ENCODE assay signal across 19 cellular contexts in genomic region chr10:14712991-14713422, GRCh38.
A peak's percentile ranks its signal among the peaks of the same experiment; 100 is the strongest.
DNase-seq lines count a peak whose midpoint lies in the region; ATAC-seq and TF ChIP-seq lines count a peak whose summit lies in the region.
"Had no signal": no experiment of that assay in that cellular context is flagged by ENCODE, and none has a peak within 500 bp of the region (broad histone marks: within the 10 kb centered on the region; RNA-seq: fewer than 3 reads in every experiment).

No MANE protein-coding gene starts in this region.

- no peak overlapping the region for H3K4me3 Mint-ChIP-seq in WTC11
- H3K4me3 Mint-ChIP-seq: activated naive CD8-positive, alpha-beta T cell; CD14-positive monocyte; nephron progenitor cell; stimulated activated naive CD8-positive, alpha-beta T cell treated with anti-CD3 and anti-CD28 coated beads, Interleukin-15, Interleukin-2, amounts not matched to agents 100 ng/mL and 50 ng/mL, for 24 hours had no signal

- no peaks in the 10 kb centered on the region for H3K27me3 ChIP-seq in stomach

- DNase-seq in NCI-H748 (lab: John Stamatoyannopoulos, UW; ENCODE audit: unreplicated experiment) (peak; percentile 18), NCI-H748 treated with DMSO at 0.1 percent for 48 hours (lab: John Stamatoyannopoulos, UW) (no peak), SK-N-DZ (ENCODE audit: low spot score) (peak; percentile 90), fibroblast of pulmonary artery (ENCODE audit: low read depth) (peak; percentile 59), stomach (no peak), WTC11 (ENCODE audit: low spot score) (no peak), lower leg skin (ENCODE audit: low spot score in 2 of 2) (no peak)
- DNase-seq: 8988T; activated CD4-positive, alpha-beta T cell treated with anti-CD3 and anti-CD28 coated beads, Interleukin-2, amount 50 U/mL, for 1 hour; DND-41; Kasumi-1; mesenchymal stem cell; NCI-H1417 treated with DMSO at 0.1 percent for 48 hours; NCI-H446 treated with DMSO at 0.1 percent for 48 hours; nephron progenitor cell had no signal

- intact Hi-C loops in stomach (cut with DNase I; ENCODE audit: low total_unique reads) (no loop called here), lower leg skin (cut with DNase I; ENCODE audit: low total_unique reads) (no loop called here)

- CTCF ChIA-PET in WTC11 (lab: Charles Lee): no interaction called here

- peaks cover 3% of the 10 kb centered on the region; the same call in 1 of the 2 replicates for H3K36me3 Mint-ChIP-seq in WTC11
- H3K36me3 Mint-ChIP-seq: activated naive CD8-positive, alpha-beta T cell; CD14-positive monocyte had no signal

- 28 to 62% (median 47%) methylated on average over 5 of the region's 5 CpGs for WGBS in stomach, 5 donors
- WGBS in lower leg skin, 2 donors: 88 to 89% methylated on average over 5 of the region's 5 CpGs

- H3K4me1 Mint-ChIP-seq in WTC11: peaks cover 12% of the 10 kb centered on the region
- H3K4me1 Mint-ChIP-seq: CD14-positive monocyte, nephron progenitor cell had no signal

- TF ChIP-seq CTCF in fibroblast of pulmonary artery (IDR thresholded peaks at IDR 0.05; ENCODE audit: low read length, missing control alignments): no peak
- TF ChIP-seq CTCF in stomach (IDR thresholded peaks at IDR 0.05): no peak
- no peak for TF ChIP-seq CTCF in WTC11 (IDR thresholded peaks at IDR 0.05)
- TF ChIP-seq CTCF in lower leg skin (IDR thresholded peaks at IDR 0.05): no peak

- ATAC-seq in WTC11 (no peak), HG03097 (IDR thresholded peaks at IDR 0.05; ENCODE audit: low FRiP score, unreplicated experiment) (no peak)

- TF ChIP-seq POLR2A in stomach (IDR thresholded peaks at IDR 0.05) (no peak), lower leg skin (IDR thresholded peaks at IDR 0.05) (no peak)

- no peak for TF ChIP-seq EP300 in stomach (IDR thresholded peaks at IDR 0.05)

- peaks cover 19% of the 10 kb centered on the region for H3K9me3 Mint-ChIP-seq in WTC11
- H3K9me3 Mint-ChIP-seq: nephron progenitor cell had no signal

- H3K4me3 ChIP-seq in fibroblast of pulmonary artery (replicated peaks; ENCODE audit: low read depth, low read length) (no peak overlapping the region), stomach (no peak overlapping the region), lower leg skin (ENCODE audit: low read depth, poor library complexity, severe bottlenecking) (no peak overlapping the region)

- peaks cover 0 to 9% (median 6%) of the 10 kb centered on the region in 4 donors for H3K4me1 ChIP-seq in stomach

- H3K27ac Mint-ChIP-seq in WTC11: no peak overlapping the region
- H3K27ac Mint-ChIP-seq: activated naive CD8-positive, alpha-beta T cell; nephron progenitor cell; stimulated activated naive CD8-positive, alpha-beta T cell treated with anti-CD3 and anti-CD28 coated beads, Interleukin-15, Interleukin-2, amounts not matched to agents 100 ng/mL and 50 ng/mL, for 24 hours had no signal

- H3K27me3 Mint-ChIP-seq in WTC11 (ENCODE audit: low read depth): peaks cover 5% of the 10 kb centered on the region
- H3K27me3 Mint-ChIP-seq: activated naive CD8-positive, alpha-beta T cell; stimulated activated naive CD8-positive, alpha-beta T cell treated with anti-CD3 and anti-CD28 coated beads, Interleukin-15, Interleukin-2, amounts not matched to agents 100 ng/mL and 50 ng/mL, for 24 hours had no signal

- H3K36me3 ChIP-seq in stomach: no peaks in the 10 kb centered on the region

- POLR2A ChIA-PET in WTC11 (lab: Charles Lee): no interaction called here

- H3K27ac ChIP-seq in stomach: peak overlapping the region in 4 of 5 donors; percentile 18 to 71 (median 56)

- H3K9me3 ChIP-seq in stomach: no peaks in the 10 kb centered on the region

TF ChIP-seq in WTC11, 78 proteins besides CTCF, POLR2A, EP300 and RAD21:
- TF ChIP-seq, protein P1, sequence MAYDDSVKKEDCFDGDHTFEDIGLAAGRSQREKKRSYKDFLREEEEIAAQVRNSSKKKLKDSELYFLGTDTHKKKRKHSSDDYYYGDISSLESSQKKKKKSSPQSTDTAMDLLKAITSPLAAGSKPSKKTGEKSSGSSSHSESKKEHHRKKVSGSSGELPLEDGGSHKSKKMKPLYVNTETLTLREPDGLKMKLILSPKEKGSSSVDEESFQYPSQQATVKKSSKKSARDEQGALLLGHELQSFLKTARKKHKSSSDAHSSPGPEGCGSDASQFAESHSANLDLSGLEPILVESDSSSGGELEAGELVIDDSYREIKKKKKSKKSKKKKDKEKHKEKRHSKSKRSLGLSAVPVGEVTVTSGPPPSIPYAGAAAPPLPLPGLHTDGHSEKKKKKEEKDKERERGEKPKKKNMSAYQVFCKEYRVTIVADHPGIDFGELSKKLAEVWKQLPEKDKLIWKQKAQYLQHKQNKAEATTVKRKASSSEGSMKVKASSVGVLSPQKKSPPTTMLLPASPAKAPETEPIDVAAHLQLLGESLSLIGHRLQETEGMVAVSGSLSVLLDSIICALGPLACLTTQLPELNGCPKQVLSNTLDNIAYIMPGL (CRISPR knock-in tag; IDR thresholded peaks at IDR 0.05): no peak
- TF ChIP-seq IRF2 (CRISPR knock-in tag; IDR thresholded peaks at IDR 0.05; ENCODE audit: borderline replicate concordance, low read depth): no peak
- TF ChIP-seq, protein P2, sequence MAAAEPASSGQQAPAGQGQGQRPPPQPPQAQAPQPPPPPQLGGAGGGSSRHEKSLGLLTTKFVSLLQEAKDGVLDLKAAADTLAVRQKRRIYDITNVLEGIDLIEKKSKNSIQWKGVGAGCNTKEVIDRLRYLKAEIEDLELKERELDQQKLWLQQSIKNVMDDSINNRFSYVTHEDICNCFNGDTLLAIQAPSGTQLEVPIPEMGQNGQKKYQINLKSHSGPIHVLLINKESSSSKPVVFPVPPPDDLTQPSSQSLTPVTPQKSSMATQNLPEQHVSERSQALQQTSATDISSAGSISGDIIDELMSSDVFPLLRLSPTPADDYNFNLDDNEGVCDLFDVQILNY (CRISPR knock-in tag; IDR thresholded peaks at IDR 0.05): no peak
- TF ChIP-seq ZNF219 (CRISPR knock-in tag; IDR thresholded peaks at IDR 0.05; ENCODE audit: borderline replicate concordance): no peak
- TF ChIP-seq, protein P3, sequence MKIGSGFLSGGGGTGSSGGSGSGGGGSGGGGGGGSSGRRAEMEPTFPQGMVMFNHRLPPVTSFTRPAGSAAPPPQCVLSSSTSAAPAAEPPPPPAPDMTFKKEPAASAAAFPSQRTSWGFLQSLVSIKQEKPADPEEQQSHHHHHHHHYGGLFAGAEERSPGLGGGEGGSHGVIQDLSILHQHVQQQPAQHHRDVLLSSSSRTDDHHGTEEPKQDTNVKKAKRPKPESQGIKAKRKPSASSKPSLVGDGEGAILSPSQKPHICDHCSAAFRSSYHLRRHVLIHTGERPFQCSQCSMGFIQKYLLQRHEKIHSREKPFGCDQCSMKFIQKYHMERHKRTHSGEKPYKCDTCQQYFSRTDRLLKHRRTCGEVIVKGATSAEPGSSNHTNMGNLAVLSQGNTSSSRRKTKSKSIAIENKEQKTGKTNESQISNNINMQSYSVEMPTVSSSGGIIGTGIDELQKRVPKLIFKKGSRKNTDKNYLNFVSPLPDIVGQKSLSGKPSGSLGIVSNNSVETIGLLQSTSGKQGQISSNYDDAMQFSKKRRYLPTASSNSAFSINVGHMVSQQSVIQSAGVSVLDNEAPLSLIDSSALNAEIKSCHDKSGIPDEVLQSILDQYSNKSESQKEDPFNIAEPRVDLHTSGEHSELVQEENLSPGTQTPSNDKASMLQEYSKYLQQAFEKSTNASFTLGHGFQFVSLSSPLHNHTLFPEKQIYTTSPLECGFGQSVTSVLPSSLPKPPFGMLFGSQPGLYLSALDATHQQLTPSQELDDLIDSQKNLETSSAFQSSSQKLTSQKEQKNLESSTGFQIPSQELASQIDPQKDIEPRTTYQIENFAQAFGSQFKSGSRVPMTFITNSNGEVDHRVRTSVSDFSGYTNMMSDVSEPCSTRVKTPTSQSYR (CRISPR knock-in tag; IDR thresholded peaks at IDR 0.05): no peak

Comparison
In these comparisons a context has a peak if more than half of its experiments do, and no peak if none do; other contexts are left out.
1. DNase-seq: peak in NCI-H748 (single experiment), SK-N-DZ (single experiment) and fibroblast of pulmonary artery (single experiment); none in NCI-H748 treated with DMSO at 0.1 percent for 48 hours (single experiment), stomach (single experiment), WTC11 (single experiment) and lower leg skin (0 of 2).